Comparison of ENCODE assay signal across 9 cellular contexts in the genomic region with DNA sequence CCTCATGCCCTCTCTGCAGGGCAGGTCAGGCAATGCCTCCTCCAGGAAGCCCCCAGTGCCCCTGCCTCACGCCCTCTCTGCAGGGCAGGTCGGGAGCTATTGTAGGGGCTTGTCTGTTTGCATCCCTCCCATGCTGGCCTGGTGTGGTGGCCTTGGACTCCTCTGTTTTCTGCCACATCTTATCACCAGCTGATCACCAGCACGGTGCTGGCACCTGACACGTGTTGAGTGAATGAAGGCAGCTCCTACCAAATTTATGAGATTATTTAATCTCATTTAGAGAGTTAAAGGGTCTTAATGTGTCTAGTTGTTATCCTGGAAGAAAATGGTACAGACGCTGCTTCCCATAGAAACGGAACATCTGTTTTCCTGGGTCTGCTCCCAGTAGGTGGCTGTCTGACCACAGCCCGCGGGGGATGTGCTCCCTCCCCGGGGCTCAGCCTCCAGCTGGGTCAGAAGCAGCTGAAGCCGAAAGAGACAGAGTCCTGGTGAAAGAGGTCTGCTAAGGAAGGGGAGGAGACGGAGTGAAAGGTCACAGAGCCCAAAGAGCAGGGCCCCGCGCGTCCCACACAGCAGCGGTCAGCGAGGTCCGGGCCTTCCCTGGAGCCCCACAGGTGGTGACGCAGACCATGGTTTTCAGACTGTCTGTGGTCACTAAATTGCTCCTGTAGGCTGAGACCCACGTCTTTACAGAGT. TPM values are rescaled to one million over a fixed set of nuclear protein-coding genes. Genes with fewer than 3 reads are reported as not detected.
DNase-seq lines count a peak whose midpoint lies in the region; TF ChIP-seq lines count a peak whose summit lies in the region.
"Had no signal": no experiment of that assay in that cellular context is flagged by ENCODE, and none has a peak within 500 bp of the region (broad histone marks: within the 10 kb centered on the region; RNA-seq: fewer than 3 reads in every experiment).

No MANE protein-coding gene starts in this region.

- H3K27ac Mint-ChIP-seq in progenitor cell of endocrine pancreas = peak overlapping the region; percentile 80

- no peaks in the 10 kb centered on the region for H4K20me1 ChIP-seq in OCI-LY3 (ENCODE audit: insufficient read depth, low read length)

- DNase-seq in GM12864 (ENCODE audit: low read depth) (peak; percentile 39), foreskin fibroblast (peak; percentile 63 to 85), progenitor cell of endocrine pancreas (ENCODE audit: low spot score, unreplicated experiment) (no peak), cortex of kidney (lab: John Stamatoyannopoulos, UW) (no peak), lower leg skin (ENCODE audit: low spot score in 2 of 2) (no peak), NCI-H2227 (lab: John Stamatoyannopoulos, UW; ENCODE audit: unreplicated experiment) (no peak), germinal center (ENCODE audit: low spot score) (no peak)
- DNase-seq: activated CD4-positive, alpha-beta T cell treated with anti-CD3 and anti-CD28 coated beads for 4 hours had no signal

- intact Hi-C loops in lower leg skin (cut with DNase I; ENCODE audit: low total_unique reads) = no loop called here

- no peak overlapping the region for H2AFZ ChIP-seq in OCI-LY3 (ENCODE audit: low read depth, low read length)

- TF ChIP-seq POLR2A in lower leg skin (IDR thresholded peaks at IDR 0.05) = no peak

- no peaks in the 10 kb centered on the region; the same call in 1 of the 2 replicates for H3K9me3 ChIP-seq in OCI-LY3 (ENCODE audit: insufficient read depth, low read length)

- no peak overlapping the region for H3K4me3 ChIP-seq in GM12864 (ENCODE audit: low read depth, low read length)
- no peak overlapping the region for H3K4me3 ChIP-seq in OCI-LY3 (ENCODE audit: low read length)
- no peak overlapping the region for H3K4me3 ChIP-seq in foreskin fibroblast (ENCODE audit: low read depth in 1 of 2, low read length in 2 of 2)
- no peak overlapping the region for H3K4me3 ChIP-seq in lower leg skin (ENCODE audit: low read depth, poor library complexity, severe bottlenecking)

- 79 to 91% methylated on average over 19 of the region's 19 CpGs for WGBS in lower leg skin, 2 donors

- no peak overlapping the region for H3K4me3 Mint-ChIP-seq in progenitor cell of endocrine pancreas (ENCODE audit: low read depth)

- peaks cover 2% of the 10 kb centered on the region for H3K36me3 Mint-ChIP-seq in progenitor cell of endocrine pancreas (ENCODE audit: insufficient read depth)

- H3K79me2 ChIP-seq in OCI-LY3 (ENCODE audit: low read length) = no peaks in the 10 kb centered on the region

- H3K27me3 ChIP-seq in OCI-LY3 (ENCODE audit: low read depth, low read length) = no peaks in the 10 kb centered on the region; the same call in 1 of the 2 replicates

- no peaks in the 10 kb centered on the region for H3K36me3 ChIP-seq in OCI-LY3 (replicated peaks; ENCODE audit: low read depth, low read length)

- no peak overlapping the region for H3K27ac ChIP-seq in OCI-LY3 (ENCODE audit: low read length)

- peaks cover 15% of the 10 kb centered on the region for H3K4me1 ChIP-seq in OCI-LY3 (ENCODE audit: low read length)

- H3K4me2 ChIP-seq in OCI-LY3 (ENCODE audit: low read length) = peak overlapping the region; percentile 86

- TF ChIP-seq CTCF in GM12864 (IDR thresholded peaks at IDR 0.05; ENCODE audit: low read depth, low read length, missing control alignments) = no peak
- TF ChIP-seq CTCF in OCI-LY3 (IDR thresholded peaks at IDR 0.05; ENCODE audit: low read depth, low read length) = no peak
- no peak for TF ChIP-seq CTCF in foreskin fibroblast (IDR thresholded peaks at IDR 0.05; ENCODE audit: low read depth, low read length)
- no peak for TF ChIP-seq CTCF in progenitor cell of endocrine pancreas (IDR thresholded peaks at IDR 0.05; ENCODE audit: unreplicated experiment)
- TF ChIP-seq CTCF in lower leg skin (IDR thresholded peaks at IDR 0.05) = no peak

- no peaks in the 10 kb centered on the region for H3K9me3 Mint-ChIP-seq in progenitor cell of endocrine pancreas (ENCODE audit: low read depth)

- peaks cover 3% of the 10 kb centered on the region for H3K4me1 Mint-ChIP-seq in progenitor cell of endocrine pancreas (ENCODE audit: low read depth)

- no peaks in the 10 kb centered on the region for H3K27me3 Mint-ChIP-seq in progenitor cell of endocrine pancreas

- H3K9ac ChIP-seq in OCI-LY3 (ENCODE audit: low read length) = no peak overlapping the region

RNA-seq across cellular contexts. Expression of gene C13orf46, which starts 51.7 kb away (rescaled TPM):
- total RNA-seq in progenitor cell of endocrine pancreas (0.17 and 0.18 TPM in 2 replicates), lower leg skin (1 to 10 TPM in 1 of 4 donors, under 1 TPM in 2, not detected in 1; 0.13 to 1.4 (median 0.13) TPM)

Comparison
In these comparisons a context has a peak if more than half of its experiments do, and no peak if none do; other contexts are left out.
1. DNase-seq: peak in GM12864 (single experiment) and foreskin fibroblast (2 of 2); none in progenitor cell of endocrine pancreas (single experiment), cortex of kidney (single experiment), lower leg skin (0 of 2), NCI-H2227 (single experiment) and germinal center (single experiment).